22 cellular contexts compared by ENCODE assay signal in the genomic region with DNA sequence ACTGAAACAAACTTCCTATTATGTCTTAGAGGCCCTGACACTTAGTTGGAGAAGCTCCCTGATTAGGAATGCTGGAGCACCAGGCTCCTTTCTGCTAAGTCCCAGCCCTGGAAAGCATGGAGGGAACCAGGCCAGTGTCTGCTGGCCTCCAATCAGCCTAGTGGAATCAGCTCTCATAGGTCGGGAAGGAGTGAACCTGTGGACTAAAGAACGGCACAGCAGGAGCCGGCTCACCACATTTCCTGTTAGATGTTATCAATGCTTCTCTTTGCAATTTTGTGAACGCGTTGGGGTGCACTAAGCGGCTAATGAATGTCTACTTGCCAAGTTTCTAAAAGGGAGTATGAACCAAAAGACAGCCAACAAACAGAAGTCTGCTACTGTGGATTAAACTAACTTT.
DNase-seq lines count a peak whose midpoint lies in the region; ATAC-seq, FAIRE-seq and TF ChIP-seq lines count a peak whose summit lies in the region.
"Had no signal": no experiment of that assay in that cellular context is flagged by ENCODE, and none has a peak within 500 bp of the region (broad histone marks: within the 10 kb centered on the region; RNA-seq: fewer than 3 reads in every experiment).

No MANE protein-coding gene starts in this region.

- no peak overlapping the region for H3K4me3 ChIP-seq in DND-41 (ENCODE audit: low read depth in 1 of 2, low read length in 2 of 2)
- no peak overlapping the region for H3K4me3 ChIP-seq in HEK293 (ENCODE audit: low read depth, low read length)
- H3K4me3 ChIP-seq in SK-N-MC: peak overlapping the region; percentile 57
- no peak overlapping the region for H3K4me3 ChIP-seq in endothelial cell of umbilical vein (replicated peaks in 1 of 3; ENCODE audit: insufficient read depth in 1 of 3, low read depth in 1 of 3, low read length in 3 of 3)
- no peak overlapping the region for H3K4me3 ChIP-seq in upper lobe of left lung
- H3K4me3 ChIP-seq: MG63, spleen, suprapubic skin had no signal

- H3K9me3 Mint-ChIP-seq in Calu3 (ENCODE audit: low read depth, unreplicated experiment): peaks cover 7% of the 10 kb centered on the region

- H2AFZ ChIP-seq in DND-41 (ENCODE audit: low read depth, low read length) (peak overlapping the region; percentile 30; the same call in 1 of the 2 replicates), endothelial cell of umbilical vein (ENCODE audit: low read depth, low read length) (no peak overlapping the region)

- dilution Hi-C loops in endothelial cell of umbilical vein (cut with MboI; ENCODE audit: extremely low pct_ligation_motif_present, low sequenced_read_pairs): no loop called here

- no peak for FAIRE-seq in endothelial cell of umbilical vein (lab: Jason Lieb, UNC)

- CTCF ChIA-PET in HEK293 (lab: Yijun Ruan, JAX): interaction anchor here (0.6 to 0.9 kb wide), 4 partner anchors 12 to 1158 kb away, joined by 3 read pairs; no protein-coding TSS in a partner anchor
- CTCF ChIA-PET in endothelial cell of umbilical vein (lab: Charles Lee): interaction anchor here (1.2 to 1.9 kb wide), 3 partner anchors 19 to 488 kb away, joined by 3 to 6 read pairs (median 4); no protein-coding TSS in a partner anchor
- CTCF ChIA-PET in Calu3 (lab: Charles Lee): interaction anchor here (0.6 kb wide), 2 partner anchors 16 to 21 kb away, joined by 3 to 5 read pairs; no protein-coding TSS in a partner anchor

- H3K4me2 ChIP-seq in DND-41 (ENCODE audit: insufficient read depth, low read length): peak overlapping the region; percentile 52
- H3K4me2 ChIP-seq in endothelial cell of umbilical vein (ENCODE audit: insufficient read depth, low read length): no peak overlapping the region

- no peaks in the 10 kb centered on the region for H3K27me3 Mint-ChIP-seq in Calu3 (ENCODE audit: unreplicated experiment)

- no peak overlapping the region for H3K27ac Mint-ChIP-seq in Calu3 (ENCODE audit: unreplicated experiment)
- H3K27ac Mint-ChIP-seq: CD8-positive, alpha-beta T cell; T-helper 1 cell treated with Interleukin-12 subunit alpha and Interleukin-12 subunit beta and Interleukin-4 antibody, amounts not matched to agents 30 μg/mL and 1 μg/mL, for 36 hours had no signal

- ATAC-seq in DND-41 (ENCODE audit: insufficient read depth, low read depth) (peak; percentile 99), upper lobe of left lung (ENCODE audit: low FRiP score in 2 of 2) (no peak), HG03342 (IDR thresholded peaks at IDR 0.05; ENCODE audit: unreplicated experiment) (no peak)
- ATAC-seq: activated CD4-positive, CD25-positive, alpha-beta regulatory T cell treated with anti-CD3 and anti-CD28 coated beads, Interleukin-2, amount 50 U/mL, for 24 hours; CD8-positive, alpha-beta T cell; foreskin keratinocyte; left cardiac atrium had no signal

- TF ChIP-seq POLR2A in endothelial cell of umbilical vein (IDR thresholded peaks at IDR 0.05; ENCODE audit: low read depth, low read length) (no peak), upper lobe of left lung (IDR thresholded peaks at IDR 0.05) (no peak)

- no peak overlapping the region; the same call in 1 of the 2 replicates for H3K9ac ChIP-seq in DND-41 (ENCODE audit: low read depth, low read length)
- H3K9ac ChIP-seq in SK-N-MC (ENCODE audit: insufficient read length): peak overlapping the region; percentile 28
- no peak overlapping the region for H3K9ac ChIP-seq in endothelial cell of umbilical vein (replicated peaks; ENCODE audit: extremely low read depth, insufficient read depth, low read length)

- TF ChIP-seq CTCF in DND-41 (IDR thresholded peaks at IDR 0.05; ENCODE audit: borderline replicate concordance, extremely low read depth, low read length, poor library complexity, severe bottlenecking) (no peak), HEK293 (tag by site-specific recombination; IDR thresholded peaks at IDR 0.05) (no peak), endothelial cell of umbilical vein (IDR thresholded peaks at IDR 0.05; ENCODE audit: extremely low read depth in 1 of 2, insufficient read depth in 1 of 2, low read depth in 1 of 2, low read length in 2 of 2) (no peak), Calu3 (IDR thresholded peaks at IDR 0.05; ENCODE audit: unreplicated experiment) (no peak), upper lobe of left lung (IDR thresholded peaks at IDR 0.05) (no peak)

- DNase-seq in DND-41 (peak; percentile 77), SK-N-MC (ENCODE audit: low read depth, low spot score) (peak; percentile 89), endothelial cell of umbilical vein (ENCODE audit: low read depth, low spot score) (no peak), NCI-H187 (lab: John Stamatoyannopoulos, UW) (no peak), Calu3 (no peak), upper lobe of left lung (no peak)
- DNase-seq: activated naive CD4-positive, alpha-beta T cell; anterior cingulate cortex; CD8-positive, alpha-beta T cell; foreskin keratinocyte; hypothalamus; left cardiac atrium; MG63; NCI-H2081 treated with DMSO at 0.1 percent for 48 hours; SHP77; spleen had no signal

- H3K4me1 ChIP-seq in DND-41 (ENCODE audit: insufficient read depth, low read length) (peaks cover 23% of the 10 kb centered on the region), HEK293 (ENCODE audit: control insufficient read depth, insufficient read depth, low read length) (no peaks in the 10 kb centered on the region), endothelial cell of umbilical vein (ENCODE audit: control insufficient read depth, extremely low read depth, insufficient read depth, low read length) (no peaks in the 10 kb centered on the region), upper lobe of left lung (no peaks in the 10 kb centered on the region)
- H3K4me1 ChIP-seq: foreskin keratinocyte, spleen, suprapubic skin had no signal

- BruUV-seq in endothelial cell of umbilical vein (replicated peaks; lab: Mats Ljungman, UMichigan): no TSS peak
- no TSS peak for BruUV-seq in Calu3 (replicated peaks; lab: Mats Ljungman, UMichigan)

- H3K36me3 Mint-ChIP-seq in Calu3 (ENCODE audit: insufficient read depth, unreplicated experiment): no peaks in the 10 kb centered on the region
- H3K36me3 Mint-ChIP-seq: CD8-positive, alpha-beta T cell had no signal

- peaks cover 2% of the 10 kb centered on the region for H3K9me3 ChIP-seq in DND-41 (ENCODE audit: insufficient read depth, low read length, severe bottlenecking)
- H3K9me3 ChIP-seq in HEK293 (ENCODE audit: control insufficient read depth, insufficient read depth, low read depth, low read length): no peaks in the 10 kb centered on the region
- peaks cover 6% of the 10 kb centered on the region; the same call in 1 of the 2 replicates for H3K9me3 ChIP-seq in SK-N-MC (ENCODE audit: low read depth, low read length)
- H3K9me3 ChIP-seq in endothelial cell of umbilical vein (replicated peaks; ENCODE audit: control insufficient read depth, insufficient read depth, low read length): no peaks in the 10 kb centered on the region
- no peaks in the 10 kb centered on the region for H3K9me3 ChIP-seq in upper lobe of left lung
- H3K9me3 ChIP-seq: MG63, neutrophil, suprapubic skin had no signal

- no peaks in the 10 kb centered on the region for H3K4me1 Mint-ChIP-seq in Calu3 (ENCODE audit: low read depth, unreplicated experiment)

- 16 to 20% methylated on average over 6 of the region's 6 CpGs for WGBS in upper lobe of left lung, 2 donors

- POLR2A ChIA-PET in HEK293 (lab: Yijun Ruan, JAX) (no interaction called here), endothelial cell of umbilical vein (lab: Charles Lee) (no interaction called here)

- no peak for TF ChIP-seq EP300 in upper lobe of left lung (IDR thresholded peaks at IDR 0.05)

- H4K20me1 ChIP-seq in DND-41 (ENCODE audit: insufficient read depth, low read length): no peaks in the 10 kb centered on the region
- H4K20me1 ChIP-seq in endothelial cell of umbilical vein (replicated peaks; ENCODE audit: control insufficient read depth, extremely low read depth, insufficient read depth, low read length): no peaks in the 10 kb centered on the region

- H3K27me3 ChIP-seq in DND-41 (ENCODE audit: insufficient read depth, low read length, poor library complexity) (no peaks in the 10 kb centered on the region), endothelial cell of umbilical vein (ENCODE audit: control insufficient read depth in 2 of 2, insufficient read depth in 2 of 2, low read length in 2 of 2) (peaks cover 2 to 3% of the 10 kb centered on the region in 2 experiments), upper lobe of left lung (no peaks in the 10 kb centered on the region)
- H3K27me3 ChIP-seq: foreskin keratinocyte, MG63 had no signal

- intact Hi-C loops in endothelial cell of umbilical vein (cut with micrococcal nuclease) (no loop called here), Calu3 (cut with micrococcal nuclease; ENCODE audit: unreplicated experiment) (no loop called here)

- no peaks in the 10 kb centered on the region for H3K36me3 ChIP-seq in DND-41 (ENCODE audit: insufficient read depth, low read length)
- H3K36me3 ChIP-seq in HEK293 (ENCODE audit: control insufficient read depth in 2 of 2, insufficient read depth in 1 of 2, low read length in 2 of 2): no peaks in the 10 kb centered on the region
- no peaks in the 10 kb centered on the region for H3K36me3 ChIP-seq in SK-N-MC (ENCODE audit: insufficient read depth, low read length)
- no peaks in the 10 kb centered on the region for H3K36me3 ChIP-seq in endothelial cell of umbilical vein (ENCODE audit: control insufficient read depth in 2 of 2, extremely low read depth in 1 of 2, insufficient read depth in 2 of 2, low read length in 2 of 2)
- H3K36me3 ChIP-seq in upper lobe of left lung: no peaks in the 10 kb centered on the region
- H3K36me3 ChIP-seq: neutrophil, spleen, suprapubic skin had no signal

- no peaks in the 10 kb centered on the region for H3K9me1 ChIP-seq in endothelial cell of umbilical vein (replicated peaks; ENCODE audit: control insufficient read depth, extremely low read depth, insufficient read depth, low read length)

- H3K27ac ChIP-seq in DND-41 (ENCODE audit: low read length) (peak overlapping the region; percentile 35; the same call in 1 of the 2 replicates), HEK293 (ENCODE audit: extremely low read depth, low read depth, low read length) (no peak overlapping the region), SK-N-MC (peak overlapping the region; percentile 66; the same call in 1 of the 2 replicates), endothelial cell of umbilical vein (ENCODE audit: insufficient read depth, low read depth, low read length) (no peak overlapping the region), upper lobe of left lung (no peak overlapping the region)
- H3K27ac ChIP-seq: foreskin keratinocyte, neutrophil, spleen, suprapubic skin had no signal

- H3K4me3 Mint-ChIP-seq in Calu3 (ENCODE audit: low read depth, unreplicated experiment): no peak overlapping the region
- H3K4me3 Mint-ChIP-seq: CD8-positive, alpha-beta T cell; T-helper 1 cell treated with Interleukin-12 subunit alpha and Interleukin-12 subunit beta and Interleukin-4 antibody, amounts not matched to agents 30 μg/mL and 1 μg/mL, for 36 hours had no signal

- H3K79me2 ChIP-seq in DND-41 (ENCODE audit: insufficient read depth, low read length) (no peaks in the 10 kb centered on the region), endothelial cell of umbilical vein (ENCODE audit: control insufficient read depth, insufficient read depth, low read length) (no peaks in the 10 kb centered on the region)

TF ChIP-seq in endothelial cell of umbilical vein, 7 proteins besides CTCF, POLR2A, EP300 and RAD21:
- TF ChIP-seq EZH2 (IDR thresholded peaks at IDR 0.05; ENCODE audit: borderline replicate concordance, low read depth, low read length, severe bottlenecking) (no peak), GATA2 (IDR thresholded peaks at IDR 0.05; ENCODE audit: insufficient read depth, insufficient read length, low read depth, low read length) (peak; percentile 43)
TF ChIP-seq in endothelial cell of umbilical vein: peak in this region for 1.

Comparison
In these comparisons a context has a peak if more than half of its experiments do, and no peak if none do; other contexts are left out.
1. DNase-seq: peak in DND-41 (single experiment) and SK-N-MC (single experiment); none in endothelial cell of umbilical vein (single experiment), NCI-H187 (0 of 2), Calu3 (single experiment) and upper lobe of left lung (0 of 2).
2. H3K27ac ChIP-seq: peak in DND-41 (single experiment) and SK-N-MC (single experiment); none in HEK293 (single experiment), endothelial cell of umbilical vein (single experiment) and upper lobe of left lung (0 of 4).